ENCODE assay signal across 1 cellular context in genomic region chr17:73261952-73262675, GRCh38.
A peak's percentile ranks its signal among the peaks of the same experiment; 100 is the strongest.
TF ChIP-seq lines count a peak whose summit lies in the region.

No MANE protein-coding gene starts in this region.

TF ChIP-seq in HepG2, 621 proteins besides CTCF, POLR2A, EP300 and RAD21 (continued from another document and continues in another):
- TF ChIP-seq ZBED4 (CRISPR knock-in tag; IDR thresholded peaks at IDR 0.05; ENCODE audit: borderline replicate concordance) (peak; percentile 32; the same call in 1 of the 2 replicates), SRF (IDR thresholded peaks at IDR 0.05; ENCODE audit: low read depth, low read length) (peak; percentile 33; the same call in 1 of the 2 replicates), ZBTB34 (CRISPR knock-in tag; IDR thresholded peaks at IDR 0.05) (peak; percentile 87), MLLT10 (CRISPR knock-in tag; IDR thresholded peaks at IDR 0.05) (no peak), ZNF362 (CRISPR knock-in tag; IDR thresholded peaks at IDR 0.05; ENCODE audit: borderline replicate concordance) (peak; percentile 25; the same call in 1 of the 2 replicates), JARID2 (CRISPR knock-in tag; IDR thresholded peaks at IDR 0.05; ENCODE audit: insufficient replicate concordance) (peak; percentile 90), GZF1 (CRISPR knock-in tag; IDR thresholded peaks at IDR 0.05) (no peak), E2F5 (CRISPR knock-in tag; conservative IDR thresholded peaks at IDR 0.05) (peak; percentile 71; the same call in 1 of the 2 replicates), MLXIP (CRISPR knock-in tag; IDR thresholded peaks at IDR 0.05; ENCODE audit: borderline replicate concordance) (peak; percentile 75; the same call in 1 of the 2 replicates), MAFK (conservative IDR thresholded peaks at IDR 0.05 in 1 of 2, IDR thresholded peaks at IDR 0.05 in 1 of 2; ENCODE audit: low read length in 2 of 2) (0 out of 4 replicates have a peak, but pooled peaks have one; percentile 2 to 33), CERS6 (CRISPR knock-in tag; IDR thresholded peaks at IDR 0.05) (no peak), ZNF253 (CRISPR knock-in tag; IDR thresholded peaks at IDR 0.05; ENCODE audit: borderline replicate concordance) (no peak; the same call in 1 of the 2 replicates), SSRP1 (CRISPR knock-in tag; IDR thresholded peaks at IDR 0.05) (0 out of 2 replicates have a peak, but pooled peaks have one; percentile 23), ATF7-NPFF (CRISPR knock-in tag; IDR thresholded peaks at IDR 0.05; ENCODE audit: low read depth) (peak; percentile 58), ZKSCAN8 (CRISPR knock-in tag; IDR thresholded peaks at IDR 0.05; ENCODE audit: borderline replicate concordance) (peak; percentile 57; the same call in 1 of the 2 replicates), SMAD3 (CRISPR knock-in tag; IDR thresholded peaks at IDR 0.05) (peak; percentile 64), MTERF4 (CRISPR knock-in tag; IDR thresholded peaks at IDR 0.05) (peak; percentile 60; the same call in 1 of the 2 replicates), POLR2G (IDR thresholded peaks at IDR 0.05; ENCODE audit: low read depth, low read length) (peak; percentile 78), CREB1 (IDR thresholded peaks at IDR 0.05) (no peak), CREB1 (CRISPR knock-in tag; IDR thresholded peaks at IDR 0.05) (no peak), ZNF512 (CRISPR knock-in tag; IDR thresholded peaks at IDR 0.05) (peak; percentile 9; the same call in 1 of the 2 replicates), HMGXB4 (CRISPR knock-in tag; IDR thresholded peaks at IDR 0.05; ENCODE audit: borderline replicate concordance in 1 of 2, low read depth in 1 of 2) (peak; percentile 48 to 69; a peak in 3 of 4 replicates), MED8 (CRISPR knock-in tag; IDR thresholded peaks at IDR 0.05; ENCODE audit: insufficient replicate concordance) (peak; percentile 51), ZNF709 (CRISPR knock-in tag; IDR thresholded peaks at IDR 0.05) (0 out of 2 replicates have a peak, but pooled peaks have one; percentile 19), DNMT1 (CRISPR knock-in tag; IDR thresholded peaks at IDR 0.05) (no peak; the same call in 1 of the 2 replicates), MTF2 (CRISPR knock-in tag; IDR thresholded peaks at IDR 0.05; ENCODE audit: borderline replicate concordance) (0 out of 2 replicates have a peak, but pooled peaks have one; percentile 16), ZNF138 (CRISPR knock-in tag; IDR thresholded peaks at IDR 0.05; ENCODE audit: low read depth) (no peak), CHD2 (IDR thresholded peaks at IDR 0.05; ENCODE audit: low read depth, low read length) (0 out of 2 replicates have a peak, but pooled peaks have one; percentile 7), SP2 (CRISPR knock-in tag; IDR thresholded peaks at IDR 0.05) (no peak), SNAPC4 (CRISPR knock-in tag; IDR thresholded peaks at IDR 0.05) (0 out of 2 replicates have a peak, but pooled peaks have one; percentile 56), ZSCAN9 (CRISPR knock-in tag; IDR thresholded peaks at IDR 0.05; ENCODE audit: borderline replicate concordance) (peak; percentile 62; the same call in 1 of the 2 replicates)
